In the genomic region with DNA sequence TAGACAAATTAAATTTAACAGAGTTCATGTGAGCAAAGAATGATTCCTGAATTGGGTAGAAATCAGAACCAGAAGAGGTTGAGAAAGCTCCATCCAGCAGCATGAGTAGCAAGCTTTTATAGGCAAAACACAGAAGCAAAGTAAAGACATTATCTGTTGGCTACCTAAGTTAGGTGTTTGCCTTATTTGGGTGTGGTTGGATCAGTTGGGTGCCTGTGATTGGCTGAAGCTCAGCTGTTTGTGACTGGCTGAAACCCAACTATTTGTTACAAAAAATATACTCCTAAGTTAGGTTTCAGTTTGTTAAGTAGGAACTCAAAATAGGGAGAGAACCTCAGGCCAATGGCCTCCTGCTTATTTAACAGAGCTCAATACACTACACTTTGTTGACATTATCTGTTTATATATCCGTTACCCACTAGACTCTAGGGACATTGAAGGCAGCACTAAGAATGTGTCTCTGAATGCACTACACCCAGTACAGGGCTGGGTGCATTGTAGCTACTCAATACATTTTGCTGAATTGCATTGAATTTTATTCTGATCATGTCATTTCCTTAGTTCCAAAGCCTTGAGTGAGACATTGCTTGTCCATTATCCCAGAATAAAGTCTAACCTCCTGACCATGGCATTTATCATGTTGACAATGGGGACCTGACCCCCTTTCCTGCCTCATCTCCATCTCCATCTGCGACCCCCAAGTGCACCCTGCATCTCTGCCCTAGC, we compare ENCODE assay signal across 2 cellular contexts.
TF ChIP-seq lines count a peak whose summit lies in the region.

No MANE protein-coding gene starts in this region.

TF ChIP-seq in GM23338, 12 proteins besides CTCF, POLR2A, EP300 and RAD21 (continued from another document):
- TF ChIP-seq, protein P1, sequence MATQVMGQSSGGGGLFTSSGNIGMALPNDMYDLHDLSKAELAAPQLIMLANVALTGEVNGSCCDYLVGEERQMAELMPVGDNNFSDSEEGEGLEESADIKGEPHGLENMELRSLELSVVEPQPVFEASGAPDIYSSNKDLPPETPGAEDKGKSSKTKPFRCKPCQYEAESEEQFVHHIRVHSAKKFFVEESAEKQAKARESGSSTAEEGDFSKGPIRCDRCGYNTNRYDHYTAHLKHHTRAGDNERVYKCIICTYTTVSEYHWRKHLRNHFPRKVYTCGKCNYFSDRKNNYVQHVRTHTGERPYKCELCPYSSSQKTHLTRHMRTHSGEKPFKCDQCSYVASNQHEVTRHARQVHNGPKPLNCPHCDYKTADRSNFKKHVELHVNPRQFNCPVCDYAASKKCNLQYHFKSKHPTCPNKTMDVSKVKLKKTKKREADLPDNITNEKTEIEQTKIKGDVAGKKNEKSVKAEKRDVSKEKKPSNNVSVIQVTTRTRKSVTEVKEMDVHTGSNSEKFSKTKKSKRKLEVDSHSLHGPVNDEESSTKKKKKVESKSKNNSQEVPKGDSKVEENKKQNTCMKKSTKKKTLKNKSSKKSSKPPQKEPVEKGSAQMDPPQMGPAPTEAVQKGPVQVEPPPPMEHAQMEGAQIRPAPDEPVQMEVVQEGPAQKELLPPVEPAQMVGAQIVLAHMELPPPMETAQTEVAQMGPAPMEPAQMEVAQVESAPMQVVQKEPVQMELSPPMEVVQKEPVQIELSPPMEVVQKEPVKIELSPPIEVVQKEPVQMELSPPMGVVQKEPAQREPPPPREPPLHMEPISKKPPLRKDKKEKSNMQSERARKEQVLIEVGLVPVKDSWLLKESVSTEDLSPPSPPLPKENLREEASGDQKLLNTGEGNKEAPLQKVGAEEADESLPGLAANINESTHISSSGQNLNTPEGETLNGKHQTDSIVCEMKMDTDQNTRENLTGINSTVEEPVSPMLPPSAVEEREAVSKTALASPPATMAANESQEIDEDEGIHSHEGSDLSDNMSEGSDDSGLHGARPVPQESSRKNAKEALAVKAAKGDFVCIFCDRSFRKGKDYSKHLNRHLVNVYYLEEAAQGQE (IDR thresholded peaks at IDR 0.05; ENCODE audit: unreplicated experiment) = no peak
- TF ChIP-seq NANOG (IDR thresholded peaks at IDR 0.05; ENCODE audit: borderline replicate concordance) (no peak), EZH2phosphoT487 (IDR thresholded peaks at IDR 0.05; ENCODE audit: unreplicated experiment) (no peak)

TF ChIP-seq in SK-N-SH, 30 proteins besides CTCF, POLR2A, EP300 and RAD21 (continued from another document):
- peak; percentile 64 for TF ChIP-seq PBX3 (IDR thresholded peaks at IDR 0.05)
